ENCODE assay signal across 7 cellular contexts in the genomic region with DNA sequence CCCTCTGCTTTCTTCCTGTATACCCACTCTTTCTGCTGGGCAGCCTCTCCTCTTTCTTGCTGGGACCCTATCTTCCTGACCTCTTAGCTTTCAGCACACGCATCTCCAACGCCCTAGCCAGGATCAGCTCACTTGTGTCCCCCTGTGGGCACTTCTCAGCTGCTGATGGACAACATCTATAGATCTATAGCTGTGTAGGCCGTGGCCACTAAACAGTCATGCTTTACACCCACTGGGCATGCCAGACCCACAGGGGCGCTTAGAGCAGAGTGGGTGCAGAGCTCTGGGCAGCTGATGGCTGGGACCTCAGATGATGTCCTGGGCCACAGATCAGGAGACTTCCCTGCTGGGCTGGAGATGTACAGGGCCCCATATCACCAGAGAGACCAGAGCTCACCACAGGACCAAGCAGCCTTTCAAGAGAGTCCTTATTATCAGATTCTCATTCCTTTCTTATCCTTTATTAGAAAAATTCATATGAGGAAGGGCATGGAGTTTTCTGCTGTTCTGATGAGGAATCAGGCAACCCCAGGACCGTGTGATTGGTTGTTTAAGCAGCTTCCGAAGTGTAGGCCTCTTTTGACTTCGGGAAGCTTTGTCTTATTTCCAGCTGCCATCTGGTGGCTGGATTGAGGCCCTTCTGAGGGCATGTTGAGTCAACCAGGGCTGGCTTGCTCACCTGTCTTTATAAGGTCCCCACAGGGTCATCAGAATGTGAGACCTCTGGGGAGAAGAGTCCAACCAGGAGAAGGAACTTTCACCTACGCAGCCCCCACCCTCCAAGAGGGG.
DNase-seq lines count a peak whose midpoint lies in the region; ATAC-seq, FAIRE-seq and TF ChIP-seq lines count a peak whose summit lies in the region.

No MANE protein-coding gene starts in this region.

- intact Hi-C loops in GM12878 (cut with micrococcal nuclease; ENCODE audit: unreplicated experiment) (loop anchor here (1.0 to 2.0 kb wide), 3 partner anchors 50 to 150 kb away; no protein-coding TSS in a partner anchor), spleen (cut with DNase I; ENCODE audit: low total_unique reads) (loop anchor here (2.0 kb wide), 1 partner anchor 120 kb away; a partner anchor contains a TSS)

- 13% methylated on average over 8 of the region's 8 CpGs for WGBS in GM12878 (ENCODE audit: insufficient coverage, insufficient replicate concordance, low lambda C conversion rate, missing lambda C conversion rate)
- no CpG with 5 or more reads among the region's 8 CpGs for WGBS in iPS DF 6.9 (ENCODE audit: insufficient coverage, insufficient read length)
- WGBS in spleen, 5 donors, result 48 to 60% (median 58%) methylated on average over 6 to 8 of the region's 8 CpGs

- no peaks in the 10 kb centered on the region for H3K9me3 ChIP-seq in Loucy (ENCODE audit: insufficient read depth, low read depth, low read length)
- no peaks in the 10 kb centered on the region for H3K9me3 ChIP-seq in SU-DHL-6 (ENCODE audit: insufficient read depth, low read length)
- no peaks in the 10 kb centered on the region for H3K9me3 ChIP-seq in GM12878 (replicated peaks; ENCODE audit: control insufficient read depth, insufficient read depth, low read length)
- no peaks in the 10 kb centered on the region for H3K9me3 ChIP-seq in iPS DF 6.9 (ENCODE audit: control insufficient read depth, insufficient read depth, low read length)
- peaks cover 0 to 5% (median 0%) of the 10 kb centered on the region in 8 donors for H3K9me3 ChIP-seq in spleen

- no peak overlapping the region for H2AFZ ChIP-seq in Loucy (ENCODE audit: low read length)
- no peak overlapping the region for H2AFZ ChIP-seq in SU-DHL-6 (ENCODE audit: low read depth, low read length, severe bottlenecking)
- H2AFZ ChIP-seq in GM12878 (ENCODE audit: control insufficient read depth, low read depth, low read length), result no peak overlapping the region

- H3K27me3 ChIP-seq in Loucy (ENCODE audit: insufficient read depth, low read length, poor library complexity, severe bottlenecking) (no peaks in the 10 kb centered on the region), SU-DHL-6 (ENCODE audit: low read length) (no peaks in the 10 kb centered on the region), GM12878 (replicated peaks in 1 of 2; ENCODE audit: control insufficient read depth in 2 of 2, insufficient read depth in 2 of 2, low read length in 1 of 2) (no peaks in the 10 kb centered on the region), iPS DF 6.9 (ENCODE audit: control insufficient read depth, insufficient read depth, low read length) (no peaks in the 10 kb centered on the region), spleen (replicated peaks in 1 of 7) (no peaks in the 10 kb centered on the region)

- TF ChIP-seq POLR2A in GM12878 (IDR thresholded peaks at IDR 0.05; ENCODE audit: low read depth, low read length), result no peak
- no peak for TF ChIP-seq POLR2A in spleen (IDR thresholded peaks at IDR 0.05)

- SMC1A ChIA-PET in GM12878 (lab: Charles Lee; ENCODE audit: uncharacterized antibody, unreplicated experiment), result interaction anchor here (0.6 to 7.1 kb wide), 36 partner anchors 9 to 500 kb away, joined by 3 to 159 read pairs (median 4); a partner anchor contains a TSS

- POLR2A ChIA-PET in GM12878 (lab: Charles Lee), result interaction anchor here (0.5 to 1.7 kb wide), 8 partner anchors 10 to 1219 kb away, joined by 3 to 15 read pairs (median 3); a partner anchor contains a TSS

- H3F3A ChIP-seq in Loucy (ENCODE audit: low read depth) (no peaks in the 10 kb centered on the region), SU-DHL-6 (ENCODE audit: insufficient read depth) (no peaks in the 10 kb centered on the region)

- H3K9me2 ChIP-seq in Loucy (replicated peaks; ENCODE audit: low read depth, low read length) (no peaks in the 10 kb centered on the region), SU-DHL-6 (replicated peaks; ENCODE audit: insufficient read depth, low read length) (no peaks in the 10 kb centered on the region)

- RAD21 ChIA-PET in GM12878 (lab: Charles Lee; ENCODE audit: unreplicated experiment), result interaction anchor here (0.6 to 4.9 kb wide), 33 partner anchors 9 to 1339 kb away, joined by 3 to 165 read pairs (median 4); a partner anchor contains a TSS

- H3K9ac ChIP-seq in Loucy (ENCODE audit: low read depth, low read length, poor library complexity, severe bottlenecking), result no peak overlapping the region
- H3K9ac ChIP-seq in SU-DHL-6 (ENCODE audit: low read length), result no peak overlapping the region
- H3K9ac ChIP-seq in GM12878 (ENCODE audit: control insufficient read depth, insufficient read depth, low read length), result no peak overlapping the region

- in situ Hi-C loops in GM12878 (cut with MboI), result loop anchor here (5.0 to 25.0 kb wide), 3 partner anchors 123 to 310 kb away; no protein-coding TSS in a partner anchor

- CTCF ChIA-PET in GM12878 (lab: Yijun Ruan, JAX), result interaction anchor here (0.7 to 8.0 kb wide), 40 partner anchors 8 to 364 kb away, joined by 3 to 243 read pairs (median 6); a partner anchor contains a TSS

- ATAC-seq in GM12878, result peak; percentile 98
- ATAC-seq in HG02642 (IDR thresholded peaks at IDR 0.05; ENCODE audit: poor library complexity, unreplicated experiment), result no peak

- peak; percentile 98 for TF ChIP-seq RAD21 in GM12878 (IDR thresholded peaks at IDR 0.05; ENCODE audit: insufficient read depth, low read depth, low read length)

- H3K4me2 ChIP-seq in Loucy (ENCODE audit: low read depth, low read length, poor library complexity, severe bottlenecking) (no peak overlapping the region), SU-DHL-6 (ENCODE audit: low read depth, low read length, poor library complexity, severe bottlenecking) (no peak overlapping the region), GM12878 (ENCODE audit: control insufficient read depth, insufficient read depth) (no peak overlapping the region)

- no peaks in the 10 kb centered on the region for H4K20me1 ChIP-seq in Loucy (ENCODE audit: insufficient read depth, low read length, poor library complexity, severe bottlenecking)
- no peaks in the 10 kb centered on the region for H4K20me1 ChIP-seq in SU-DHL-6 (ENCODE audit: low read depth, low read length)
- no peaks in the 10 kb centered on the region for H4K20me1 ChIP-seq in GM12878 (ENCODE audit: control insufficient read depth, insufficient read depth)

- peak; percentile 91 for DNase-seq in GM03348 (ENCODE audit: low spot score)
- DNase-seq in GM12878 (ENCODE audit: low read depth, low spot score), result no peak
- peak; percentile 45 for DNase-seq in iPS DF 6.9 (ENCODE audit: low read depth, low spot score)
- DNase-seq in spleen, result no peak

- peak; percentile 97 for FAIRE-seq in GM12878 (lab: Jason Lieb, UNC)

- H3K79me2 ChIP-seq in Loucy (ENCODE audit: insufficient read depth, low read length) (no peaks in the 10 kb centered on the region), SU-DHL-6 (ENCODE audit: insufficient read depth, low read length) (no peaks in the 10 kb centered on the region), GM12878 (ENCODE audit: control insufficient read depth, insufficient read depth, low read length) (no peaks in the 10 kb centered on the region)

- no peaks in the 10 kb centered on the region for H3K4me1 ChIP-seq in Loucy (ENCODE audit: insufficient read depth, low read length, poor library complexity, severe bottlenecking)
- no peaks in the 10 kb centered on the region for H3K4me1 ChIP-seq in GM12878 (ENCODE audit: control insufficient read depth, insufficient read depth, low read length)
- H3K4me1 ChIP-seq in iPS DF 6.9 (ENCODE audit: control insufficient read depth, insufficient read depth, low read length), result no peaks in the 10 kb centered on the region
- H3K4me1 ChIP-seq in spleen, result peaks cover 0 to 17% (median 3%) of the 10 kb centered on the region in 6 donors

- H3K27ac ChIP-seq in SU-DHL-6 (ENCODE audit: low read depth, low read length) (no peak overlapping the region), GM12878 (ENCODE audit: control insufficient read depth, insufficient read depth) (no peak overlapping the region), iPS DF 6.9 (ENCODE audit: low read length) (no peak overlapping the region), spleen (peak overlapping the region in 2 of 8 donors; percentile 9 to 48)

- H3K4me3 ChIP-seq in Loucy (ENCODE audit: low read length, poor library complexity, severe bottlenecking) (no peak overlapping the region), SU-DHL-6 (ENCODE audit: insufficient read depth, low read length, poor library complexity, severe bottlenecking) (no peak overlapping the region), GM12878 (no peak overlapping the region), iPS DF 6.9 (ENCODE audit: low read length) (no peak overlapping the region), spleen (no peak overlapping the region)

- no TSS peak for BruUV-seq in GM12878 (replicated peaks; lab: Mats Ljungman, UMichigan)

- no peak for TF ChIP-seq EP300 in GM12878 (IDR thresholded peaks at IDR 0.05; ENCODE audit: borderline replicate concordance in 1 of 2, control insufficient read depth in 1 of 2, low read depth in 2 of 2, low read length in 2 of 2)

- H3K36me3 ChIP-seq in Loucy (ENCODE audit: insufficient read depth, low read length) (no peaks in the 10 kb centered on the region), SU-DHL-6 (ENCODE audit: low read length) (no peaks in the 10 kb centered on the region), GM12878 (ENCODE audit: control insufficient read depth in 2 of 2, insufficient read depth in 2 of 2, low read length in 1 of 2) (no peaks in the 10 kb centered on the region), iPS DF 6.9 (ENCODE audit: control insufficient read depth, insufficient read depth, low read length) (no peaks in the 10 kb centered on the region), spleen (no peaks in the 10 kb centered on the region)

- TF ChIP-seq CTCF in Loucy (conservative IDR thresholded peaks at IDR 0.05; ENCODE audit: low read length), result peak; percentile 66
- peak; percentile 29 for TF ChIP-seq CTCF in SU-DHL-6 (IDR thresholded peaks at IDR 0.05; ENCODE audit: insufficient read depth, low read length, poor library complexity, severe bottlenecking)
- peak; percentile 76 to 88 (median 81) for TF ChIP-seq CTCF in GM12878 (IDR thresholded peaks at IDR 0.05 in 2 of 3, conservative IDR thresholded peaks at IDR 0.05 in 1 of 3; ENCODE audit: control insufficient read depth in 2 of 3, extremely low read depth in 1 of 3, insufficient read depth in 1 of 3, low read depth in 3 of 3, low read length in 3 of 3)
- peak in 10 of 11 experiments; percentile 39 to 70 (median 59) for TF ChIP-seq CTCF in spleen (IDR thresholded peaks at IDR 0.05 in 8 of 11, conservative IDR thresholded peaks at IDR 0.05 in 3 of 11)

TF ChIP-seq in GM12878, 131 proteins besides CTCF, POLR2A, EP300 and RAD21 (continues in another document):
- TF ChIP-seq YY1 (IDR thresholded peaks at IDR 0.05; ENCODE audit: low read depth, low read length), result peak; percentile 72
- TF ChIP-seq, protein P1, sequence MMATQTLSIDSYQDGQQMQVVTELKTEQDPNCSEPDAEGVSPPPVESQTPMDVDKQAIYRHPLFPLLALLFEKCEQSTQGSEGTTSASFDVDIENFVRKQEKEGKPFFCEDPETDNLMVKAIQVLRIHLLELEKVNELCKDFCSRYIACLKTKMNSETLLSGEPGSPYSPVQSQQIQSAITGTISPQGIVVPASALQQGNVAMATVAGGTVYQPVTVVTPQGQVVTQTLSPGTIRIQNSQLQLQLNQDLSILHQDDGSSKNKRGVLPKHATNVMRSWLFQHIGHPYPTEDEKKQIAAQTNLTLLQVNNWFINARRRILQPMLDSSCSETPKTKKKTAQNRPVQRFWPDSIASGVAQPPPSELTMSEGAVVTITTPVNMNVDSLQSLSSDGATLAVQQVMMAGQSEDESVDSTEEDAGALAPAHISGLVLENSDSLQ (IDR thresholded peaks at IDR 0.05), result no peak

Comparison
In these comparisons a context has a peak if more than half of its experiments do, and no peak if none do; other contexts are left out.
1. DNase-seq: peak in GM03348 (single experiment) and iPS DF 6.9 (single experiment); none in GM12878 (single experiment) and spleen (single experiment).
2. CTCF ChIP-seq: peak in every context shown above with its lines; median percentile 81 in GM12878; 66 in Loucy; 59 in spleen; 29 in SU-DHL-6.